ENCODE assay signal across 1 cellular context in genomic region chr2:187543488-187543887, GRCh38.
TF ChIP-seq lines count a peak whose summit lies in the region.

No MANE protein-coding gene starts in this region.

TF ChIP-seq in HEK293, 187 proteins besides CTCF, POLR2A, EP300 and RAD21 (continued from another document):
- peak; percentile 55; the same call in 1 of the 2 replicates for TF ChIP-seq ZNF629 (tag by site-specific recombination; IDR thresholded peaks at IDR 0.05)
- no peak for TF ChIP-seq ZNF416 (tag by site-specific recombination; IDR thresholded peaks at IDR 0.05)
- no peak for TF ChIP-seq ZNF175 (tag by site-specific recombination; IDR thresholded peaks at IDR 0.05)
- TF ChIP-seq ZXDB (tag by site-specific recombination; IDR thresholded peaks at IDR 0.05), result peak; percentile 58
- no peak for TF ChIP-seq ZNF768 (tag by site-specific recombination; IDR thresholded peaks at IDR 0.05)
- TF ChIP-seq ZBTB21 (tag by site-specific recombination; IDR thresholded peaks at IDR 0.05), result no peak
- TF ChIP-seq ZNF354C (tag by site-specific recombination; IDR thresholded peaks at IDR 0.05; ENCODE audit: borderline replicate concordance, low read depth), result no peak
- no peak for TF ChIP-seq ZNF157 (tag by site-specific recombination; IDR thresholded peaks at IDR 0.05)
- no peak for TF ChIP-seq ZNF488 (tag by site-specific recombination; IDR thresholded peaks at IDR 0.05)
- TF ChIP-seq ZNF366 (tag by site-specific recombination; conservative IDR thresholded peaks at IDR 0.05), result peak; percentile 47; the same call in 1 of the 2 replicates
- peak; percentile 62 for TF ChIP-seq FEZF1 (tag by site-specific recombination; IDR thresholded peaks at IDR 0.05)
- TF ChIP-seq MYNN (tag by site-specific recombination; IDR thresholded peaks at IDR 0.05; ENCODE audit: borderline replicate concordance), result no peak
- TF ChIP-seq, protein P1, sequence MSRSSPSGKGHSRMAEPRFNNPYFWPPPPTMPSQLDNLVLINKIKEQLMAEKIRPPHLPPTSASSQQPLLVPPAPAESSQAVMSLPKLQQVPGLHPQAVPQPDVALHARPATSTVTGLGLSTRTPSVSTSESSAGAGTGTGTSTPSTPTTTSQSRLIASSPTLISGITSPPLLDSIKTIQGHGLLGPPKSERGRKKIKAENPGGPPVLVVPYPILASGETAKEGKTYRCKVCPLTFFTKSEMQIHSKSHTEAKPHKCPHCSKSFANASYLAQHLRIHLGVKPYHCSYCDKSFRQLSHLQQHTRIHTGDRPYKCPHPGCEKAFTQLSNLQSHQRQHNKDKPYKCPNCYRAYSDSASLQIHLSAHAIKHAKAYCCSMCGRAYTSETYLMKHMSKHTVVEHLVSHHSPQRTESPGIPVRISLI (tag by site-specific recombination; IDR thresholded peaks at IDR 0.05), result no peak
- TF ChIP-seq ZNF843 (tag by site-specific recombination; IDR thresholded peaks at IDR 0.05), result peak; percentile 85
- no peak for TF ChIP-seq ZNF513 (tag by site-specific recombination; IDR thresholded peaks at IDR 0.05)
- TF ChIP-seq KLF10 (tag by site-specific recombination; IDR thresholded peaks at IDR 0.05), result peak; percentile 52; the same call in 1 of the 2 replicates
- TF ChIP-seq, protein P2, sequence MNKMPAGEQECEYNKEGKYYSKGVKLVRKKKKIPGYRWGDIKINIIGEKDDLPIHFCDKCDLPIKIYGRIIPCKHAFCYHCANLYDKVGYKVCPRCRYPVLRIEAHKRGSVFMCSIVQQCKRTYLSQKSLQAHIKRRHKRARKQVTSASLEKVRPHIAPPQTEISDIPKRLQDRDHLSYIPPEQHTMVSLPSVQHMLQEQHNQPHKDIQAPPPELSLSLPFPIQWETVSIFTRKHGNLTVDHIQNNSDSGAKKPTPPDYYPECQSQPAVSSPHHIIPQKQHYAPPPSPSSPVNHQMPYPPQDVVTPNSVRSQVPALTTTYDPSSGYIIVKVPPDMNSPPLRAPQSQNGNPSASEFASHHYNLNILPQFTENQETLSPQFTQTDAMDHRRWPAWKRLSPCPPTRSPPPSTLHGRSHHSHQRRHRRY (tag by site-specific recombination; IDR thresholded peaks at IDR 0.05), result no peak
- peak; percentile 70 for TF ChIP-seq ZSCAN30 (tag by site-specific recombination; IDR thresholded peaks at IDR 0.05)
- no peak for TF ChIP-seq ZNF350 (tag by site-specific recombination; IDR thresholded peaks at IDR 0.05)
- TF ChIP-seq ZNF596 (tag by site-specific recombination; IDR thresholded peaks at IDR 0.05), result 0 out of 2 replicates have a peak, but pooled peaks have one; percentile 44
- no peak for TF ChIP-seq ZSCAN5A (tag by site-specific recombination; IDR thresholded peaks at IDR 0.05)
- TF ChIP-seq ZNF311 (tag by site-specific recombination; IDR thresholded peaks at IDR 0.05; ENCODE audit: borderline replicate concordance), result no peak
- no peak for TF ChIP-seq ZNF704 (tag by site-specific recombination; IDR thresholded peaks at IDR 0.05)
- TF ChIP-seq WT1 (tag by site-specific recombination; IDR thresholded peaks at IDR 0.05), result 0 out of 2 replicates have a peak, but pooled peaks have one; percentile 15
- no peak for TF ChIP-seq ZNF423 (tag by site-specific recombination; IDR thresholded peaks at IDR 0.05)
- TF ChIP-seq GLI2 (tag by site-specific recombination; IDR thresholded peaks at IDR 0.05; ENCODE audit: borderline replicate concordance, low read depth), result peak; percentile 60; the same call in 1 of the 2 replicates
- 0 out of 2 replicates have a peak, but pooled peaks have one; percentile 39 for TF ChIP-seq ZNF18 (tag by site-specific recombination; IDR thresholded peaks at IDR 0.05)
- no peak for TF ChIP-seq ZNF561 (tag by site-specific recombination; IDR thresholded peaks at IDR 0.05; ENCODE audit: borderline replicate concordance)
- TF ChIP-seq ZEB2 (tag by site-specific recombination; IDR thresholded peaks at IDR 0.05), result 0 out of 2 replicates have a peak, but pooled peaks have one; percentile 21
- no peak for TF ChIP-seq ZNF580 (tag by site-specific recombination; IDR thresholded peaks at IDR 0.05)
- TF ChIP-seq AEBP2 (tag by site-specific recombination; IDR thresholded peaks at IDR 0.05; ENCODE audit: borderline replicate concordance), result no peak
- peak; percentile 26; the same call in 1 of the 2 replicates for TF ChIP-seq EGR2 (tag by site-specific recombination; IDR thresholded peaks at IDR 0.05; ENCODE audit: low read depth)
- no peak for TF ChIP-seq ZNF501 (tag by site-specific recombination; IDR thresholded peaks at IDR 0.05)
- TF ChIP-seq, protein P3, sequence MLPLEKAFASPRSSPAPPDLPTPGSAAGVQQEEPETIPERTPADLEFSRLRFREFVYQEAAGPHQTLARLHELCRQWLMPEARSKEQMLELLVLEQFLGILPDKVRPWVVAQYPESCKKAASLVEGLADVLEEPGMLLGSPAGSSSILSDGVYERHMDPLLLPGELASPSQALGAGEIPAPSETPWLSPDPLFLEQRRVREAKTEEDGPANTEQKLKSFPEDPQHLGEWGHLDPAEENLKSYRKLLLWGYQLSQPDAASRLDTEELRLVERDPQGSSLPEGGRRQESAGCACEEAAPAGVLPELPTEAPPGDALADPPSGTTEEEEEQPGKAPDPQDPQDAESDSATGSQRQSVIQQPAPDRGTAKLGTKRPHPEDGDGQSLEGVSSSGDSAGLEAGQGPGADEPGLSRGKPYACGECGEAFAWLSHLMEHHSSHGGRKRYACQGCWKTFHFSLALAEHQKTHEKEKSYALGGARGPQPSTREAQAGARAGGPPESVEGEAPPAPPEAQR (tag by site-specific recombination; IDR thresholded peaks at IDR 0.05), result no peak
- TF ChIP-seq ZBTB8A (tag by site-specific recombination; IDR thresholded peaks at IDR 0.05), result no peak
- TF ChIP-seq ZNF558 (tag by site-specific recombination; IDR thresholded peaks at IDR 0.05), result no peak
- peak; percentile 42; the same call in 1 of the 2 replicates for TF ChIP-seq OSR2 (tag by site-specific recombination; IDR thresholded peaks at IDR 0.05)
- TF ChIP-seq, protein P4, sequence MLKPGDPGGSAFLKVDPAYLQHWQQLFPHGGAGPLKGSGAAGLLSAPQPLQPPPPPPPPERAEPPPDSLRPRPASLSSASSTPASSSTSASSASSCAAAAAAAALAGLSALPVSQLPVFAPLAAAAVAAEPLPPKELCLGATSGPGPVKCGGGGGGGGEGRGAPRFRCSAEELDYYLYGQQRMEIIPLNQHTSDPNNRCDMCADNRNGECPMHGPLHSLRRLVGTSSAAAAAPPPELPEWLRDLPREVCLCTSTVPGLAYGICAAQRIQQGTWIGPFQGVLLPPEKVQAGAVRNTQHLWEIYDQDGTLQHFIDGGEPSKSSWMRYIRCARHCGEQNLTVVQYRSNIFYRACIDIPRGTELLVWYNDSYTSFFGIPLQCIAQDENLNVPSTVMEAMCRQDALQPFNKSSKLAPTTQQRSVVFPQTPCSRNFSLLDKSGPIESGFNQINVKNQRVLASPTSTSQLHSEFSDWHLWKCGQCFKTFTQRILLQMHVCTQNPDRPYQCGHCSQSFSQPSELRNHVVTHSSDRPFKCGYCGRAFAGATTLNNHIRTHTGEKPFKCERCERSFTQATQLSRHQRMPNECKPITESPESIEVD (tag by site-specific recombination; IDR thresholded peaks at IDR 0.05), result peak; percentile 81
